In genomic region chr15:72162569-72162968, GRCh38 we compare ENCODE assay signal across 22 cellular contexts. TPM values are rescaled to one million over a fixed set of nuclear protein-coding genes. Genes with fewer than 3 reads are reported as not detected.
DNase-seq lines count a peak whose midpoint lies in the region; TF ChIP-seq lines count a peak whose summit lies in the region.
"Had no signal": no experiment of that assay in that cellular context is flagged by ENCODE, and none has a peak within 500 bp of the region (broad histone marks: within the 10 kb centered on the region; RNA-seq: fewer than 3 reads in every experiment).

No MANE protein-coding gene starts in this region.

- H3K36me3 ChIP-seq in HEK293 (ENCODE audit: control insufficient read depth in 2 of 2, insufficient read depth in 1 of 2, low read length in 2 of 2) = no peaks in the 10 kb centered on the region
- no peaks in the 10 kb centered on the region for H3K36me3 ChIP-seq in endodermal cell (ENCODE audit: control insufficient read depth, insufficient read depth, low read length)
- H3K36me3 ChIP-seq in thyroid gland = no peaks in the 10 kb centered on the region
- H3K36me3 ChIP-seq in GM23248 (ENCODE audit: low read depth) = no peaks in the 10 kb centered on the region
- H3K36me3 ChIP-seq: HAP-1 had no signal

- H3K4me3 Mint-ChIP-seq in endodermal cell = no peak overlapping the region
- no peak overlapping the region for H3K4me3 Mint-ChIP-seq in neural crest cell
- H3K4me3 Mint-ChIP-seq: GM23338 had no signal

- TF ChIP-seq POLR2A in thyroid gland (IDR thresholded peaks at IDR 0.05) = no peak

- no peaks in the 10 kb centered on the region for H4K20me1 ChIP-seq in GM23248 (ENCODE audit: insufficient read depth)

- no peaks in the 10 kb centered on the region for H3K79me2 ChIP-seq in GM23248 (ENCODE audit: insufficient read depth)

- in situ Hi-C loops in GM23248 (cut with MboI) = loop anchor here (25.0 kb wide), 1 partner anchor 700 kb away; no protein-coding TSS in a partner anchor

- H3K27me3 ChIP-seq in endodermal cell (ENCODE audit: control insufficient read depth, insufficient read depth, low read length, poor library complexity, severe bottlenecking) (no peaks in the 10 kb centered on the region), thyroid gland (no peaks in the 10 kb centered on the region), GM23248 (replicated peaks; ENCODE audit: insufficient read depth) (no peaks in the 10 kb centered on the region; the same call in 1 of the 2 replicates)

- H3K27ac Mint-ChIP-seq in endodermal cell (no peak overlapping the region), neural crest cell (ENCODE audit: unreplicated experiment) (peak overlapping the region; percentile 58)
- H3K27ac Mint-ChIP-seq: GM23338 had no signal

- WGBS in endodermal cell (ENCODE audit: insufficient coverage in 1 of 2, insufficient read length in 1 of 2), 2 experiments = 93 to 97% methylated on average over 5 of the region's 5 CpGs
- 96 to 97% methylated on average over 5 of the region's 5 CpGs for WGBS in thyroid gland, 2 donors
- 63 to 75% methylated on average over 5 of the region's 5 CpGs for WGBS in GM23248 (ENCODE audit: low coverage in 1 of 2, low lambda C conversion rate in 2 of 2, missing lambda C conversion rate in 2 of 2), 2 experiments

- intact Hi-C loops in thyroid gland (cut with DNase I) = no loop called here

- 0 out of 2 replicates have a peak, but pooled peaks have one; percentile 9 for TF ChIP-seq CTCF in HEK293 (tag by site-specific recombination; IDR thresholded peaks at IDR 0.05)
- peak; percentile 43 for TF ChIP-seq CTCF in endodermal cell (conservative IDR thresholded peaks at IDR 0.05)
- no peak for TF ChIP-seq CTCF in neural crest cell (conservative IDR thresholded peaks at IDR 0.05)
- TF ChIP-seq CTCF in thyroid gland (IDR thresholded peaks at IDR 0.05) = no peak
- TF ChIP-seq CTCF in coronary artery (IDR thresholded peaks at IDR 0.05) = no peak

- H3K9me2 ChIP-seq in GM23248 (ENCODE audit: insufficient read depth) = no peaks in the 10 kb centered on the region

- no peak overlapping the region for H3K4me2 ChIP-seq in GM23248 (ENCODE audit: unreplicated experiment)
- H3K4me2 ChIP-seq: GM23338 had no signal

- CTCF ChIA-PET in HEK293 (lab: Yijun Ruan, JAX) = interaction anchor here (1.0 to 2.1 kb wide), 3 partner anchors 15 to 96 kb away, joined by 3 to 6 read pairs (median 5); no protein-coding TSS in a partner anchor

- H3K36me3 Mint-ChIP-seq in endodermal cell (ENCODE audit: low read depth) (no peaks in the 10 kb centered on the region), neural crest cell (ENCODE audit: low read depth) (no peaks in the 10 kb centered on the region)

- H3K9ac ChIP-seq in endodermal cell (ENCODE audit: extremely low read depth, low read length, poor library complexity, severe bottlenecking) = no peak overlapping the region
- H3K9ac ChIP-seq in GM23248 = no peak overlapping the region

- no peaks in the 10 kb centered on the region for H3F3A ChIP-seq in GM23248 (ENCODE audit: insufficient read depth)

- H3K4me1 ChIP-seq in HEK293 (ENCODE audit: control insufficient read depth, insufficient read depth, low read length) = no peaks in the 10 kb centered on the region
- H3K4me1 ChIP-seq in endodermal cell (ENCODE audit: control insufficient read depth, insufficient read depth, low read length) = no peaks in the 10 kb centered on the region
- H3K4me1 ChIP-seq in thyroid gland = peaks cover 6 to 14% of the 10 kb centered on the region in 2 donors
- H3K4me1 ChIP-seq in GM23248 (ENCODE audit: insufficient read depth) = no peaks in the 10 kb centered on the region
- H3K4me1 ChIP-seq: HAP-1 had no signal

- peaks cover 7% of the 10 kb centered on the region for H3K4me1 Mint-ChIP-seq in endodermal cell
- peaks cover 21% of the 10 kb centered on the region for H3K4me1 Mint-ChIP-seq in neural crest cell

- no peaks in the 10 kb centered on the region for H3K9me3 ChIP-seq in HEK293 (ENCODE audit: control insufficient read depth, insufficient read depth, low read depth, low read length)
- H3K9me3 ChIP-seq in endodermal cell (ENCODE audit: control insufficient read depth, low read length) = no peaks in the 10 kb centered on the region
- no peaks in the 10 kb centered on the region for H3K9me3 ChIP-seq in thyroid gland
- no peaks in the 10 kb centered on the region for H3K9me3 ChIP-seq in GM23248 (ENCODE audit: low read depth)
- H3K9me3 ChIP-seq: HAP-1 had no signal

- DNase-seq in endodermal cell (no peak), neural crest cell (ENCODE audit: low read depth, low spot score) (no peak), thyroid gland (no peak), coronary artery (ENCODE audit: low spot score) (no peak), GM23248 (no peak), COLO829 (ENCODE audit: low spot score) (no peak), kidney glomerular epithelial cell (lab: John Stamatoyannopoulos, UW) (no peak)
- DNase-seq: DMS153, Kasumi-1, MV-4-11, NCI-H1105, NCI-H146, NCI-H1930, NCI-H2107, NCI-H524 treated with DMSO at 0.1 percent for 48 hours, SHP77 treated with DMSO at 0.1 percent for 48 hours had no signal

- H3K27ac ChIP-seq in HEK293 (ENCODE audit: extremely low read depth, low read depth, low read length) (no peak overlapping the region), endodermal cell (ENCODE audit: low read depth, low read length) (no peak overlapping the region), thyroid gland (peak overlapping the region in 2 of 3 donors; percentile 76 to 77), coronary artery (no peak overlapping the region), GM23248 (no peak overlapping the region)
- H3K27ac ChIP-seq: RWPE1 had no signal

- H2AFZ ChIP-seq in GM23248 = no peak overlapping the region
- H2AFZ ChIP-seq: GM23338 had no signal

- no peaks in the 10 kb centered on the region for H3K27me3 Mint-ChIP-seq in endodermal cell (ENCODE audit: insufficient read depth)
- H3K27me3 Mint-ChIP-seq in neural crest cell (ENCODE audit: low read depth) = no peaks in the 10 kb centered on the region

- H3K4me3 ChIP-seq in HEK293 (ENCODE audit: low read depth, low read length) = no peak overlapping the region
- no peak overlapping the region for H3K4me3 ChIP-seq in endodermal cell (ENCODE audit: low read length)
- no peak overlapping the region for H3K4me3 ChIP-seq in thyroid gland (replicated peaks in 1 of 3)
- H3K4me3 ChIP-seq in coronary artery = no peak overlapping the region
- no peak overlapping the region for H3K4me3 ChIP-seq in GM23248
- H3K4me3 ChIP-seq: GM23338, HAP-1, K562 had no signal

- POLR2A ChIA-PET in HEK293 (lab: Yijun Ruan, JAX) = no interaction called here

- H3K9me3 Mint-ChIP-seq in endodermal cell = no peaks in the 10 kb centered on the region
- H3K9me3 Mint-ChIP-seq in neural crest cell = no peaks in the 10 kb centered on the region
- H3K9me3 Mint-ChIP-seq: GM23338 had no signal

TF ChIP-seq in HEK293, 187 proteins besides CTCF, POLR2A, EP300 and RAD21:
- peak; percentile 46 for TF ChIP-seq GLIS2 (tag by site-specific recombination; IDR thresholded peaks at IDR 0.05)
- no peak for TF ChIP-seq ZNF138 (tag by site-specific recombination; IDR thresholded peaks at IDR 0.05; ENCODE audit: borderline replicate concordance)

RNA-seq across cellular contexts. Expression of gene GRAMD2A, which starts 35.0 kb away (rescaled TPM):
- 1 to 10 TPM; 2.0 TPM for total RNA-seq in endodermal cell
- polyA plus RNA-seq in endodermal cell (2013, experiment 1 of 2) = 1.0 TPM
- 0.54 TPM for polyA plus RNA-seq in endodermal cell (2013, experiment 2 of 2)
- total RNA-seq in neural crest cell = 0.35 and 0.48 TPM in 2 replicates
- total RNA-seq in thyroid gland = 10 to 100 TPM in 1 of 4 donors, 1 to 10 TPM in 3; 8.8 to 26.9 (median 9.0) TPM
- total RNA-seq in GM23248 (2014; rRNA removed; shearing (Covaris generic)) = not detected in 2 replicates
- polyA plus RNA-seq in GM23248 (2016; fragmentation: Nextera tagmentation; extraction: Ambion mirVana) = not detected in 2 replicates
- total RNA-seq: A172, K562 had no signal

RNA-seq across cellular contexts. Expression of gene SENP8, which starts 44.4 kb away (rescaled TPM):
- total RNA-seq in endodermal cell = 1 to 10 TPM; 4.7 to 6.6 TPM
- 6.4 TPM for polyA plus RNA-seq in endodermal cell (2013, experiment 1 of 2)
- polyA plus RNA-seq in endodermal cell (2013, experiment 2 of 2) = 6.0 TPM
- total RNA-seq in neural crest cell = 4.3 and 5.5 TPM in 2 replicates
- total RNA-seq in thyroid gland = 1 to 10 TPM; 5.1 to 6.7 (median 6.0) TPM
- 2.5 and 2.8 TPM in 2 replicates for total RNA-seq in GM23248 (2014; rRNA removed; shearing (Covaris generic))
- polyA plus RNA-seq in GM23248 (2016; fragmentation: Nextera tagmentation; extraction: Ambion mirVana) = 3.8 and 4.0 TPM in 2 replicates

RNA-seq across cellular contexts. Expression of gene MYO9A, which starts 44.6 kb away (rescaled TPM):
- total RNA-seq in endodermal cell = 10 to 100 TPM; 34.9 to 36.4 TPM
- 12.1 TPM for polyA plus RNA-seq in endodermal cell (2013, experiment 1 of 2)
- 12.4 TPM for polyA plus RNA-seq in endodermal cell (2013, experiment 2 of 2)
- 31.3 and 33.6 TPM in 2 replicates for total RNA-seq in neural crest cell
- total RNA-seq in thyroid gland = 100 to 1,000 TPM in 3 of 4 donors, 10 to 100 TPM in 1; 88.5 to 183 (median 115) TPM
- total RNA-seq in GM23248 (2014; rRNA removed; shearing (Covaris generic)) = 20.4 and 22.6 TPM in 2 replicates
- 10.6 and 11.2 TPM in 2 replicates for polyA plus RNA-seq in GM23248 (2016; fragmentation: Nextera tagmentation; extraction: Ambion mirVana)

Comparison
In these comparisons a context has a peak if more than half of its experiments do, and no peak if none do; other contexts are left out.
1. H3K27ac ChIP-seq: peak in thyroid gland (2 of 3); none in HEK293 (single experiment), endodermal cell (single experiment), coronary artery (0 of 2) and GM23248 (single experiment).
2. CTCF ChIP-seq: peak in HEK293 (single experiment) and endodermal cell (single experiment); none in neural crest cell (single experiment), thyroid gland (0 of 6) and coronary artery (single experiment).